1 cellular context compared by ENCODE assay signal in the genomic region with DNA sequence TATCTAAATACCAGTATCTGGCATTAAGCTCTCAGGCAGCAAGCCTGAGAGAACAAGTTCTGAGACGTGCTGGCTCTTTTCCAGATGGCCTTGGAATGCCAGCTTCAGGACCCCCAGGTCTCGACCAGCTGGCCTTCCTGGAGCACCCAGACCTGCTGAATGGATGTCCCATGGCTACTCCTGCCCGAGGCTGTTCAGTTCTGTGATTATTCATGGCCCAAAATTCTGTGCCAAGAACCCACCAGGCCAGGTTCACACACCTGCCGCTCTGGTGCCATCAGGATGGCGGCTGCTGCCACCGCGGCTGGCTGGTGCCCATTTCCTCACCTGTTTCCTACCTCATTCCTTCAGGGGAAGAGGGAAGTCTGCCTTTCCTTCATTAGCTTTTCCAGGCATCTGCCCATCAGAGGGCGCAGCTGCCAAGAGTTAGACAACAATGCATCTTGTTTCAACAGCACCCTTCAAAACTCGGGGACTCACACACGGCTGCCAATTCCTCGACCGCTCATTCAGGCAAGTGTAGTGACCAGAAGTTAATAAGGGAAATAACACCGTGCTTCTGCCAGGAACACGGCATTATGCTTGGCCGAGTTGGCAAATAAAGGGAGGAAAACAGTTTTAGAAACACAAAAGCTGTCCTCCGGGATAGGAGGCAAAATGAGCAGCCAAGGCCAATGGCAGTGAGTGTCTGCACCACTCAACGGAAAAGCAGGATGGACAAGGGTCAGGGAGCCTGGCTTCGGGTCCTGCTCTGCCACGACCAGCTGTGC.
TF ChIP-seq lines count a peak whose summit lies in the region.

No MANE protein-coding gene starts in this region.

TF ChIP-seq in HepG2, 621 proteins besides CTCF, POLR2A, EP300 and RAD21:
- TF ChIP-seq, protein P1, sequence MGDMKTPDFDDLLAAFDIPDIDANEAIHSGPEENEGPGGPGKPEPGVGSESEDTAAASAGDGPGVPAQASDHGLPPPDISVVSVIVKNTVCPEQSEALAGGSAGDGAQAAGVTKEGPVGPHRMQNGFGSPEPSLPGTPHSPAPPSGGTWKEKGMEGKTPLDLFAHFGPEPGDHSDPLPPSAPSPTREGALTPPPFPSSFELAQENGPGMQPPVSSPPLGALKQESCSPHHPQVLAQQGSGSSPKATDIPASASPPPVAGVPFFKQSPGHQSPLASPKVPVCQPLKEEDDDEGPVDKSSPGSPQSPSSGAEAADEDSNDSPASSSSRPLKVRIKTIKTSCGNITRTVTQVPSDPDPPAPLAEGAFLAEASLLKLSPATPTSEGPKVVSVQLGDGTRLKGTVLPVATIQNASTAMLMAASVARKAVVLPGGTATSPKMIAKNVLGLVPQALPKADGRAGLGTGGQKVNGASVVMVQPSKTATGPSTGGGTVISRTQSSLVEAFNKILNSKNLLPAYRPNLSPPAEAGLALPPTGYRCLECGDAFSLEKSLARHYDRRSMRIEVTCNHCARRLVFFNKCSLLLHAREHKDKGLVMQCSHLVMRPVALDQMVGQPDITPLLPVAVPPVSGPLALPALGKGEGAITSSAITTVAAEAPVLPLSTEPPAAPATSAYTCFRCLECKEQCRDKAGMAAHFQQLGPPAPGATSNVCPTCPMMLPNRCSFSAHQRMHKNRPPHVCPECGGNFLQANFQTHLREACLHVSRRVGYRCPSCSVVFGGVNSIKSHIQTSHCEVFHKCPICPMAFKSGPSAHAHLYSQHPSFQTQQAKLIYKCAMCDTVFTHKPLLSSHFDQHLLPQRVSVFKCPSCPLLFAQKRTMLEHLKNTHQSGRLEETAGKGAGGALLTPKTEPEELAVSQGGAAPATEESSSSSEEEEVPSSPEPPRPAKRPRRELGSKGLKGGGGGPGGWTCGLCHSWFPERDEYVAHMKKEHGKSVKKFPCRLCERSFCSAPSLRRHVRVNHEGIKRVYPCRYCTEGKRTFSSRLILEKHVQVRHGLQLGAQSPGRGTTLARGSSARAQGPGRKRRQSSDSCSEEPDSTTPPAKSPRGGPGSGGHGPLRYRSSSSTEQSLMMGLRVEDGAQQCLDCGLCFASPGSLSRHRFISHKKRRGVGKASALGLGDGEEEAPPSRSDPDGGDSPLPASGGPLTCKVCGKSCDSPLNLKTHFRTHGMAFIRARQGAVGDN (CRISPR knock-in tag; IDR thresholded peaks at IDR 0.05), result 0 out of 2 replicates have a peak, but pooled peaks have one; percentile 1
- no peak for TF ChIP-seq ZC3H4 (CRISPR knock-in tag; IDR thresholded peaks at IDR 0.05; ENCODE audit: borderline replicate concordance)
- TF ChIP-seq ZNF598 (CRISPR knock-in tag; IDR thresholded peaks at IDR 0.05; ENCODE audit: borderline replicate concordance), result no peak
- TF ChIP-seq EHMT2 (IDR thresholded peaks at IDR 0.05; ENCODE audit: borderline replicate concordance, low read depth, low read length), result no peak
- no peak for TF ChIP-seq HNRNPL (IDR thresholded peaks at IDR 0.05; ENCODE audit: low read depth, low read length)
- TF ChIP-seq HMGA1 (CRISPR knock-in tag; conservative IDR thresholded peaks at IDR 0.05), result no peak
- no peak for TF ChIP-seq HOXA3 (CRISPR knock-in tag; IDR thresholded peaks at IDR 0.05)
TF ChIP-seq in HepG2: peak in this region for 1.
